In the genomic region with DNA sequence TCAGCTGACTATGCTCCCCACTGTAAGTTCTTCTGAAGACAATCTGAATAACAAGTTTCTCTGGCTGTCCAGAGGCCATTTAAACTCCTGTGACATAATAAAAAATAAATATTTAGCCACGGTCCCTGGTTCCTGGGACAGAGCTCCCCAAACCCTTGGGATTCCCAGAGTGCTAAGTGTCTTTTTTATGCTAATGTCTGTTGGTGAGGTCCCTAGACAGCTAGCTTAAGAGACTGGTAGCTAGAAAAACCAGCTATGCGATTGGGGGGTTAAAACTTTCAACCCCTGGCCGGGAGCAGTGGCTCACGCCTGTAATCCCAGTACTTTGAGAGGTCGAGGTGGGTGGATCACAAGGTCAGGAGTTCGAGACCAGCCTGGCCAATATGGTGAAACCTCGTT, we compare ENCODE assay signal across 26 cellular contexts. TPM values are rescaled to one million over a fixed set of nuclear protein-coding genes. Genes with fewer than 3 reads are reported as not detected.
A peak's percentile ranks its signal among the peaks of the same experiment; 100 is the strongest.
DNase-seq lines count a peak whose midpoint lies in the region; ATAC-seq and TF ChIP-seq lines count a peak whose summit lies in the region.
"Had no signal": no experiment of that assay in that cellular context is flagged by ENCODE, and none has a peak within 500 bp of the region (broad histone marks: within the 10 kb centered on the region; RNA-seq: fewer than 3 reads in every experiment).

No MANE protein-coding gene starts in this region.

- in situ Hi-C loops in GM23248 (cut with MboI) = no loop called here

- H3K4me2 ChIP-seq in GM23248 (ENCODE audit: unreplicated experiment) = no peak overlapping the region
- H3K4me2 ChIP-seq in trophoblast cell (ENCODE audit: low read length) = no peak overlapping the region

- peak overlapping the region; percentile 40 for H4K91ac ChIP-seq in trophoblast cell (ENCODE audit: low read depth, low read length)

- H3K4me1 ChIP-seq in GM23248 (ENCODE audit: insufficient read depth) (peaks cover 19% of the 10 kb centered on the region), colonic mucosa (peaks cover 8% of the 10 kb centered on the region), trophoblast cell (ENCODE audit: control insufficient read depth in 1 of 2, insufficient read depth in 2 of 2, low read length in 2 of 2) (peaks cover 6 to 16% of the 10 kb centered on the region in 2 experiments)
- H3K4me1 ChIP-seq in naive thymus-derived CD4-positive, alpha-beta T cell (ENCODE audit: control insufficient read depth in 2 of 2, insufficient read depth in 2 of 2, low read length in 2 of 2) = peaks cover 4 to 5% of the 10 kb centered on the region in 2 donors

- H3K14ac ChIP-seq in trophoblast cell (ENCODE audit: low read length) = peak overlapping the region; percentile 38

- H3K27me3 ChIP-seq in GM23248 (replicated peaks; ENCODE audit: insufficient read depth) (no peaks in the 10 kb centered on the region), colonic mucosa (no peaks in the 10 kb centered on the region), trophoblast cell (ENCODE audit: insufficient read depth, low read length) (no peaks in the 10 kb centered on the region)
- no peaks in the 10 kb centered on the region for H3K27me3 ChIP-seq in naive thymus-derived CD4-positive, alpha-beta T cell (ENCODE audit: control insufficient read depth in 2 of 2, insufficient read depth in 2 of 2, low read length in 2 of 2)
- H3K27me3 ChIP-seq: gastrocnemius medialis, left lung, tibial nerve had no signal

- peak overlapping the region; percentile 82 for H3K18ac ChIP-seq in trophoblast cell (ENCODE audit: low read length)

- H3K4ac ChIP-seq in trophoblast cell (ENCODE audit: low read depth, low read length) = peak overlapping the region; percentile 13

- peaks cover 7% of the 10 kb centered on the region for H3F3A ChIP-seq in GM23248 (ENCODE audit: insufficient read depth)

- no peak overlapping the region for H3K4me3 ChIP-seq in GM23248
- H3K4me3 ChIP-seq in colonic mucosa = no peak overlapping the region
- no peak overlapping the region for H3K4me3 ChIP-seq in trophoblast cell (ENCODE audit: low read depth, low read length)
- no peak overlapping the region for H3K4me3 ChIP-seq in naive thymus-derived CD4-positive, alpha-beta T cell (ENCODE audit: low read length)
- H3K4me3 ChIP-seq: gastrocnemius medialis, left lung, mucosa of descending colon, tibial nerve had no signal

- H3K4me1 Mint-ChIP-seq in memory B cell = peaks cover 36% of the 10 kb centered on the region
- H3K4me1 Mint-ChIP-seq in naive thymus-derived CD4-positive, alpha-beta T cell = peaks cover 21 to 73% (median 44%) of the 10 kb centered on the region in 7 donors
- H3K4me1 Mint-ChIP-seq in activated T-helper 2 cell treated with anti-CD3 and anti-CD28 coated beads, Interferon-gamma antibody, Interleukin-2, Interleukin-4, amounts not matched to agents 10 μg/mL and 5 μg/mL and 100 μg/mL, durations not matched to agents 14 hours and 24 hours and 36 hours (ENCODE audit: low read depth) = peaks cover 37% of the 10 kb centered on the region
- H3K4me1 Mint-ChIP-seq in activated CD4-positive, alpha-beta T cell treated with anti-CD3 and anti-CD28 coated beads, Interleukin-2, amount 10 ng/mL, durations not matched to agents 7 days and 5 days = peaks cover 66% of the 10 kb centered on the region
- peaks cover 68% of the 10 kb centered on the region for H3K4me1 Mint-ChIP-seq in activated T-helper 1 cell treated with anti-CD3 and anti-CD28 coated beads, Interleukin-12 subunit alpha, Interleukin-12 subunit beta, Interleukin-2, Interleukin-4 antibody, amounts not matched to agents 30 ng/mL and 10 ng/mL and 1 ng/mL, durations not matched to agents 14 hours and 24 hours and 36 hours (ENCODE audit: low read depth)

- intact Hi-C loops in colonic mucosa (cut with DNase I) = no loop called here
- intact Hi-C loops in naive thymus-derived CD4-positive, alpha-beta T cell (cut with micrococcal nuclease) = no loop called here
- intact Hi-C loops in activated T-helper 2 cell treated with anti-CD3 and anti-CD28 coated beads, Interferon-gamma antibody, Interleukin-2, Interleukin-4, amounts not matched to agents 10 μg/mL and 5 μg/mL and 100 μg/mL, durations not matched to agents 14 hours and 24 hours and 36 hours (cut with micrococcal nuclease) = loop anchor here (5.0 kb wide), 1 partner anchor 36 kb away; the partner anchor contains the start of gene DNAJC15
- intact Hi-C loops in activated T-helper 1 cell treated with anti-CD3 and anti-CD28 coated beads, Interleukin-12 subunit alpha, Interleukin-12 subunit beta, Interleukin-2, Interleukin-4 antibody, amounts not matched to agents 30 ng/mL and 10 ng/mL and 1 ng/mL, durations not matched to agents 14 hours and 24 hours and 36 hours (cut with micrococcal nuclease) = no loop called here

- H2AK5ac ChIP-seq in trophoblast cell (ENCODE audit: low read length) = peak overlapping the region; percentile 9

- H3K9me3 ChIP-seq in GM23248 (ENCODE audit: low read depth) (no peaks in the 10 kb centered on the region), colonic mucosa (no peaks in the 10 kb centered on the region), trophoblast cell (ENCODE audit: insufficient read depth, low read depth, low read length) (no peaks in the 10 kb centered on the region)
- no peaks in the 10 kb centered on the region for H3K9me3 ChIP-seq in naive thymus-derived CD4-positive, alpha-beta T cell (ENCODE audit: control insufficient read depth in 2 of 3, low read length in 3 of 3)
- H3K9me3 ChIP-seq: gastrocnemius medialis, left lung, mucosa of descending colon, tibial nerve had no signal

- no peaks in the 10 kb centered on the region for H3K36me3 ChIP-seq in GM23248 (ENCODE audit: low read depth)
- H3K36me3 ChIP-seq in colonic mucosa = no peaks in the 10 kb centered on the region
- H3K36me3 ChIP-seq in trophoblast cell (ENCODE audit: control insufficient read depth in 1 of 2, insufficient read depth in 2 of 2, low read length in 2 of 2) = no peaks in the 10 kb centered on the region
- no peaks in the 10 kb centered on the region for H3K36me3 ChIP-seq in naive thymus-derived CD4-positive, alpha-beta T cell (ENCODE audit: control insufficient read depth in 2 of 3, insufficient read depth in 3 of 3, low read length in 3 of 3)
- H3K36me3 ChIP-seq: gastrocnemius medialis, left lung, tibial nerve had no signal

- H4K8ac ChIP-seq in trophoblast cell (ENCODE audit: low read depth, low read length) = peak overlapping the region; percentile 58

- H3K9me2 ChIP-seq in GM23248 (ENCODE audit: insufficient read depth) = no peaks in the 10 kb centered on the region

- TF ChIP-seq CTCF in colonic mucosa (IDR thresholded peaks at IDR 0.05) = no peak

- peak overlapping the region; percentile 74 for H2BK120ac ChIP-seq in trophoblast cell (ENCODE audit: insufficient read depth, low read length, poor library complexity)

- H3K9ac ChIP-seq in GM23248 (no peak overlapping the region), colonic mucosa (ENCODE audit: low read depth in 2 of 2, low read length in 2 of 2) (peak overlapping the region in 1 of 2 donors; percentile 59), trophoblast cell (ENCODE audit: low read length) (no peak overlapping the region)

- POLR2A ChIA-PET in naive thymus-derived CD4-positive, alpha-beta T cell (lab: Charles Lee) = no interaction called here
- POLR2A ChIA-PET in activated CD4-positive, alpha-beta T cell treated with anti-CD3 and anti-CD28 coated beads, Interleukin-2, amount 10 ng/mL, durations not matched to agents 7 days and 5 days (lab: Charles Lee) = no interaction called here

- H4K12ac ChIP-seq in trophoblast cell (ENCODE audit: low read depth, low read length) = no peak overlapping the region

- peaks cover 25% of the 10 kb centered on the region for H3K79me1 ChIP-seq in trophoblast cell (ENCODE audit: low read length)

- no peaks in the 10 kb centered on the region for H3K27me3 Mint-ChIP-seq in memory B cell
- no peaks in the 10 kb centered on the region for H3K27me3 Mint-ChIP-seq in naive thymus-derived CD4-positive, alpha-beta T cell
- no peaks in the 10 kb centered on the region for H3K27me3 Mint-ChIP-seq in activated T-helper 2 cell treated with anti-CD3 and anti-CD28 coated beads, Interferon-gamma antibody, Interleukin-2, Interleukin-4, amounts not matched to agents 10 μg/mL and 5 μg/mL and 100 μg/mL, durations not matched to agents 14 hours and 24 hours and 36 hours (ENCODE audit: low read depth)
- H3K27me3 Mint-ChIP-seq in activated CD4-positive, alpha-beta T cell treated with anti-CD3 and anti-CD28 coated beads, Interleukin-2, amount 10 ng/mL, durations not matched to agents 7 days and 5 days = no peaks in the 10 kb centered on the region
- H3K27me3 Mint-ChIP-seq in activated T-helper 1 cell treated with anti-CD3 and anti-CD28 coated beads, Interleukin-12 subunit alpha, Interleukin-12 subunit beta, Interleukin-2, Interleukin-4 antibody, amounts not matched to agents 30 ng/mL and 10 ng/mL and 1 ng/mL, durations not matched to agents 14 hours and 24 hours and 36 hours (ENCODE audit: insufficient read depth) = no peaks in the 10 kb centered on the region
- H3K27me3 Mint-ChIP-seq: activated CD4-positive, alpha-beta memory T cell treated with anti-CD3 and anti-CD28 coated beads, Interleukin-2, amount 10 ng/mL, durations not matched to agents 7 days and 5 days; activated naive CD8-positive, alpha-beta T cell; stimulated activated naive CD8-positive, alpha-beta T cell treated with anti-CD3 and anti-CD28 coated beads, Interleukin-15, Interleukin-2, amounts not matched to agents 100 ng/mL and 50 ng/mL, for 24 hours had no signal

- no peaks in the 10 kb centered on the region for H3K9me3 Mint-ChIP-seq in memory B cell
- peaks cover 0 to 1% (median 0%) of the 10 kb centered on the region in 11 donors for H3K9me3 Mint-ChIP-seq in naive thymus-derived CD4-positive, alpha-beta T cell
- H3K9me3 Mint-ChIP-seq in activated T-helper 2 cell treated with anti-CD3 and anti-CD28 coated beads, Interferon-gamma antibody, Interleukin-2, Interleukin-4, amounts not matched to agents 10 μg/mL and 5 μg/mL and 100 μg/mL, durations not matched to agents 14 hours and 24 hours and 36 hours = no peaks in the 10 kb centered on the region
- peaks cover 8% of the 10 kb centered on the region for H3K9me3 Mint-ChIP-seq in activated CD4-positive, alpha-beta T cell treated with anti-CD3 and anti-CD28 coated beads, Interleukin-2, amount 10 ng/mL, durations not matched to agents 7 days and 5 days
- no peaks in the 10 kb centered on the region for H3K9me3 Mint-ChIP-seq in activated T-helper 1 cell treated with anti-CD3 and anti-CD28 coated beads, Interleukin-12 subunit alpha, Interleukin-12 subunit beta, Interleukin-2, Interleukin-4 antibody, amounts not matched to agents 30 ng/mL and 10 ng/mL and 1 ng/mL, durations not matched to agents 14 hours and 24 hours and 36 hours
- H3K9me3 Mint-ChIP-seq: activated CD4-positive, alpha-beta memory T cell treated with anti-CD3 and anti-CD28 coated beads, Interleukin-2, amount 10 ng/mL, durations not matched to agents 7 days and 5 days had no signal

- H3K79me2 ChIP-seq in GM23248 (ENCODE audit: insufficient read depth) = no peaks in the 10 kb centered on the region
- H3K79me2 ChIP-seq in trophoblast cell (ENCODE audit: control insufficient read depth, insufficient read depth, low read length, poor library complexity) = peaks cover 2% of the 10 kb centered on the region

- CTCF ChIA-PET in naive thymus-derived CD4-positive, alpha-beta T cell (lab: Charles Lee) = no interaction called here
- CTCF ChIA-PET in activated CD4-positive, alpha-beta T cell treated with anti-CD3 and anti-CD28 coated beads, Interleukin-2, amount 10 ng/mL, durations not matched to agents 7 days and 5 days (lab: Charles Lee) = interaction anchor here (1.2 to 2.1 kb wide), 2 partner anchors 8 to 37 kb away, joined by 4 to 7 read pairs; partner anchors contain the start of gene DNAJC15

- peak overlapping the region; percentile 44 for H2BK5ac ChIP-seq in trophoblast cell (ENCODE audit: low read depth, low read length, poor library complexity)

- DNase-seq in GM23248 (no peak), colonic mucosa (no peak), memory B cell (ENCODE audit: low spot score in 2 of 2) (no peak), trophoblast cell (no peak)
- DNase-seq in naive thymus-derived CD4-positive, alpha-beta T cell = no peak
- DNase-seq in activated T-helper 2 cell treated with anti-CD3 and anti-CD28 coated beads, Interferon-gamma antibody, Interleukin-2, Interleukin-4, amounts not matched to agents 10 μg/mL and 5 μg/mL and 100 μg/mL, durations not matched to agents 14 hours and 24 hours and 36 hours (ENCODE audit: low spot score) = no peak
- DNase-seq in activated CD4-positive, alpha-beta T cell treated with anti-CD3 and anti-CD28 coated beads, Interleukin-2, amount 10 ng/mL, durations not matched to agents 7 days and 5 days = no peak
- no peak for DNase-seq in activated T-helper 1 cell treated with anti-CD3 and anti-CD28 coated beads, Interleukin-12 subunit alpha, Interleukin-12 subunit beta, Interleukin-2, Interleukin-4 antibody, amounts not matched to agents 30 ng/mL and 10 ng/mL and 1 ng/mL, durations not matched to agents 14 hours and 24 hours and 36 hours (ENCODE audit: low spot score)
- DNase-seq: activated CD4-positive, alpha-beta memory T cell treated with anti-CD3 and anti-CD28 coated beads, Interleukin-2, amount 10 ng/mL, durations not matched to agents 7 days and 5 days; aorta; HCEC 1CT; hippocampal formation; left lung; NCI-H1417; NCI-H2029 treated with DMSO at 0.1 percent for 48 hours; RPMI8226; T-helper 1 cell had no signal

- H2AFZ ChIP-seq in GM23248 (no peak overlapping the region; the same call in 1 of the 2 replicates), trophoblast cell (ENCODE audit: insufficient read depth, low read length, poor library complexity) (no peak overlapping the region)

- H3K36me3 Mint-ChIP-seq in memory B cell = peaks cover 8% of the 10 kb centered on the region
- H3K36me3 Mint-ChIP-seq in naive thymus-derived CD4-positive, alpha-beta T cell = peaks cover 5 to 58% (median 21%) of the 10 kb centered on the region in 5 donors
- peaks cover 59% of the 10 kb centered on the region for H3K36me3 Mint-ChIP-seq in activated T-helper 2 cell treated with anti-CD3 and anti-CD28 coated beads, Interferon-gamma antibody, Interleukin-2, Interleukin-4, amounts not matched to agents 10 μg/mL and 5 μg/mL and 100 μg/mL, durations not matched to agents 14 hours and 24 hours and 36 hours (ENCODE audit: low read depth)
- peaks cover 71% of the 10 kb centered on the region for H3K36me3 Mint-ChIP-seq in activated CD4-positive, alpha-beta T cell treated with anti-CD3 and anti-CD28 coated beads, Interleukin-2, amount 10 ng/mL, durations not matched to agents 7 days and 5 days (ENCODE audit: low read depth)
- H3K36me3 Mint-ChIP-seq in activated T-helper 1 cell treated with anti-CD3 and anti-CD28 coated beads, Interleukin-12 subunit alpha, Interleukin-12 subunit beta, Interleukin-2, Interleukin-4 antibody, amounts not matched to agents 30 ng/mL and 10 ng/mL and 1 ng/mL, durations not matched to agents 14 hours and 24 hours and 36 hours (ENCODE audit: low read depth) = peaks cover 47% of the 10 kb centered on the region

- no peak overlapping the region for H3K4me3 Mint-ChIP-seq in memory B cell
- no peak overlapping the region for H3K4me3 Mint-ChIP-seq in naive thymus-derived CD4-positive, alpha-beta T cell
- no peak overlapping the region for H3K4me3 Mint-ChIP-seq in activated T-helper 2 cell treated with anti-CD3 and anti-CD28 coated beads, Interferon-gamma antibody, Interleukin-2, Interleukin-4, amounts not matched to agents 10 μg/mL and 5 μg/mL and 100 μg/mL, durations not matched to agents 14 hours and 24 hours and 36 hours (ENCODE audit: low read depth)
- H3K4me3 Mint-ChIP-seq in activated CD4-positive, alpha-beta T cell treated with anti-CD3 and anti-CD28 coated beads, Interleukin-2, amount 10 ng/mL, durations not matched to agents 7 days and 5 days = no peak overlapping the region
- no peak overlapping the region for H3K4me3 Mint-ChIP-seq in activated T-helper 1 cell treated with anti-CD3 and anti-CD28 coated beads, Interleukin-12 subunit alpha, Interleukin-12 subunit beta, Interleukin-2, Interleukin-4 antibody, amounts not matched to agents 30 ng/mL and 10 ng/mL and 1 ng/mL, durations not matched to agents 14 hours and 24 hours and 36 hours
- H3K4me3 Mint-ChIP-seq: activated CD4-positive, alpha-beta memory T cell treated with anti-CD3 and anti-CD28 coated beads, Interleukin-2, amount 10 ng/mL, durations not matched to agents 7 days and 5 days; activated naive CD8-positive, alpha-beta T cell; stimulated activated naive CD8-positive, alpha-beta T cell treated with anti-CD3 and anti-CD28 coated beads, Interleukin-15, Interleukin-2, amounts not matched to agents 100 ng/mL and 50 ng/mL, for 24 hours had no signal

- no peak overlapping the region for H3K23ac ChIP-seq in trophoblast cell (ENCODE audit: low read length)

- no peak for ATAC-seq in memory B cell (ENCODE audit: low read depth)
- ATAC-seq in naive thymus-derived CD4-positive, alpha-beta T cell = no peak
- ATAC-seq: activated CD4-positive, CD25-positive, alpha-beta regulatory T cell treated with anti-CD3 and anti-CD28 coated beads, Interleukin-2, amount 50 U/mL, for 24 hours; left lung had no signal

- no peaks in the 10 kb centered on the region for H4K20me1 ChIP-seq in GM23248 (ENCODE audit: insufficient read depth)

- 0 out of 2 replicates have a peak overlapping the region, but pooled peaks have one; percentile 12 for H3K27ac ChIP-seq in GM23248
- peak overlapping the region; percentile 76 for H3K27ac ChIP-seq in colonic mucosa
- peak overlapping the region; percentile 0 for H3K27ac ChIP-seq in trophoblast cell (ENCODE audit: low read depth, low read length)
- H3K27ac ChIP-seq in naive thymus-derived CD4-positive, alpha-beta T cell (ENCODE audit: low read depth, low read length) = no peak overlapping the region
- H3K27ac ChIP-seq: gastrocnemius medialis had no signal

- H3K27ac Mint-ChIP-seq in memory B cell = peak overlapping the region; percentile 72
- no peak overlapping the region for H3K27ac Mint-ChIP-seq in naive thymus-derived CD4-positive, alpha-beta T cell
- H3K27ac Mint-ChIP-seq in activated T-helper 2 cell treated with anti-CD3 and anti-CD28 coated beads, Interferon-gamma antibody, Interleukin-2, Interleukin-4, amounts not matched to agents 10 μg/mL and 5 μg/mL and 100 μg/mL, durations not matched to agents 14 hours and 24 hours and 36 hours = no peak overlapping the region
- H3K27ac Mint-ChIP-seq in activated CD4-positive, alpha-beta T cell treated with anti-CD3 and anti-CD28 coated beads, Interleukin-2, amount 10 ng/mL, durations not matched to agents 7 days and 5 days = no peak overlapping the region
- H3K27ac Mint-ChIP-seq in activated T-helper 1 cell treated with anti-CD3 and anti-CD28 coated beads, Interleukin-12 subunit alpha, Interleukin-12 subunit beta, Interleukin-2, Interleukin-4 antibody, amounts not matched to agents 30 ng/mL and 10 ng/mL and 1 ng/mL, durations not matched to agents 14 hours and 24 hours and 36 hours = no peak overlapping the region
- H3K27ac Mint-ChIP-seq: activated CD4-positive, alpha-beta memory T cell treated with anti-CD3 and anti-CD28 coated beads, Interleukin-2, amount 10 ng/mL, durations not matched to agents 7 days and 5 days; activated naive CD8-positive, alpha-beta T cell; stimulated activated naive CD8-positive, alpha-beta T cell treated with anti-CD3 and anti-CD28 coated beads, Interleukin-15, Interleukin-2, amounts not matched to agents 100 ng/mL and 50 ng/mL, for 24 hours had no signal

- 59 to 60% methylated on average over 7 of the region's 7 CpGs for WGBS in GM23248 (ENCODE audit: low coverage in 1 of 2, low lambda C conversion rate in 2 of 2, missing lambda C conversion rate in 2 of 2), 2 experiments
- WGBS in trophoblast cell (ENCODE audit: extremely low coverage, insufficient coverage, insufficient read length) = no CpG with 5 or more reads among the region's 7 CpGs

- peak overlapping the region; percentile 47 for H2BK12ac ChIP-seq in trophoblast cell (ENCODE audit: low read length)

RNA-seq across cellular contexts. Expression of gene EPSTI1, which starts 5.9 kb away (rescaled TPM):
- total RNA-seq in GM23248 (2014; rRNA removed; shearing (Covaris generic)) = 1.5 and 9.4 TPM in 2 replicates
- polyA plus RNA-seq in GM23248 (2016; fragmentation: Nextera tagmentation; extraction: Ambion mirVana) = 2.5 and 3.4 TPM in 2 replicates
- 10 to 100 TPM in 1 of 2 donors, 1 to 10 TPM in 1; 5.4 to 16.8 TPM for total RNA-seq in colonic mucosa
- polyA plus RNA-seq in trophoblast cell (2013) = 20.9 and 23.0 TPM in 2 replicates
- total RNA-seq in naive thymus-derived CD4-positive, alpha-beta T cell = 100 to 1,000 TPM in 1 of 5 experiments, 10 to 100 TPM in 2, 1 to 10 TPM in 2; 8.4 to 125 (median 11.0) TPM
- 10 to 100 TPM; 13.7 to 15.6 TPM for polyA plus RNA-seq in naive thymus-derived CD4-positive, alpha-beta T cell
- total RNA-seq in activated T-helper 2 cell treated with anti-CD3 and anti-CD28 coated beads, Interferon-gamma antibody, Interleukin-2, Interleukin-4, amounts not matched to agents 10 μg/mL and 5 μg/mL and 100 μg/mL, durations not matched to agents 14 hours and 24 hours and 36 hours = 10.3 and 11.9 TPM in 2 replicates
- 100 to 1,000 TPM; 120 to 121 TPM for total RNA-seq in activated CD4-positive, alpha-beta T cell treated with anti-CD3 and anti-CD28 coated beads, Interleukin-2, amount 10 ng/mL, durations not matched to agents 7 days and 5 days
- 18.6 and 19.3 TPM in 2 replicates for total RNA-seq in activated T-helper 1 cell treated with anti-CD3 and anti-CD28 coated beads, Interleukin-12 subunit alpha, Interleukin-12 subunit beta, Interleukin-2, Interleukin-4 antibody, amounts not matched to agents 30 ng/mL and 10 ng/mL and 1 ng/mL, durations not matched to agents 14 hours and 24 hours and 36 hours
- total RNA-seq: A673, G401, SK-MEL-5 had no signal

RNA-seq across cellular contexts. Expression of gene DNAJC15, which starts 37.2 kb away (rescaled TPM):
- total RNA-seq in GM23248 (2014; rRNA removed; shearing (Covaris generic)) = 9.2 and 25.9 TPM in 2 replicates
- 70.5 and 71.1 TPM in 2 replicates for polyA plus RNA-seq in GM23248 (2016; fragmentation: Nextera tagmentation; extraction: Ambion mirVana)
- 10 to 100 TPM in 1 of 2 donors, 1 to 10 TPM in 1; 6.6 to 14.6 TPM for total RNA-seq in colonic mucosa
- 13.2 and 13.3 TPM in 2 replicates for polyA plus RNA-seq in trophoblast cell (2013)
- 10 to 100 TPM in 3 of 5 experiments, 1 to 10 TPM in 2; 5.0 to 18.3 (median 10.5) TPM for total RNA-seq in naive thymus-derived CD4-positive, alpha-beta T cell
- polyA plus RNA-seq in naive thymus-derived CD4-positive, alpha-beta T cell = 10 to 100 TPM in 1 of 2 donors, 1 to 10 TPM in 1; 7.2 to 22.8 TPM
- 18.0 and 18.8 TPM in 2 replicates for total RNA-seq in activated T-helper 2 cell treated with anti-CD3 and anti-CD28 coated beads, Interferon-gamma antibody, Interleukin-2, Interleukin-4, amounts not matched to agents 10 μg/mL and 5 μg/mL and 100 μg/mL, durations not matched to agents 14 hours and 24 hours and 36 hours
- 10 to 100 TPM; 12.5 to 18.5 TPM for total RNA-seq in activated CD4-positive, alpha-beta T cell treated with anti-CD3 and anti-CD28 coated beads, Interleukin-2, amount 10 ng/mL, durations not matched to agents 7 days and 5 days
- 18.5 and 20.5 TPM in 2 replicates for total RNA-seq in activated T-helper 1 cell treated with anti-CD3 and anti-CD28 coated beads, Interleukin-12 subunit alpha, Interleukin-12 subunit beta, Interleukin-2, Interleukin-4 antibody, amounts not matched to agents 30 ng/mL and 10 ng/mL and 1 ng/mL, durations not matched to agents 14 hours and 24 hours and 36 hours
